ENCODE assay signal across 10 cellular contexts in the genomic region with DNA sequence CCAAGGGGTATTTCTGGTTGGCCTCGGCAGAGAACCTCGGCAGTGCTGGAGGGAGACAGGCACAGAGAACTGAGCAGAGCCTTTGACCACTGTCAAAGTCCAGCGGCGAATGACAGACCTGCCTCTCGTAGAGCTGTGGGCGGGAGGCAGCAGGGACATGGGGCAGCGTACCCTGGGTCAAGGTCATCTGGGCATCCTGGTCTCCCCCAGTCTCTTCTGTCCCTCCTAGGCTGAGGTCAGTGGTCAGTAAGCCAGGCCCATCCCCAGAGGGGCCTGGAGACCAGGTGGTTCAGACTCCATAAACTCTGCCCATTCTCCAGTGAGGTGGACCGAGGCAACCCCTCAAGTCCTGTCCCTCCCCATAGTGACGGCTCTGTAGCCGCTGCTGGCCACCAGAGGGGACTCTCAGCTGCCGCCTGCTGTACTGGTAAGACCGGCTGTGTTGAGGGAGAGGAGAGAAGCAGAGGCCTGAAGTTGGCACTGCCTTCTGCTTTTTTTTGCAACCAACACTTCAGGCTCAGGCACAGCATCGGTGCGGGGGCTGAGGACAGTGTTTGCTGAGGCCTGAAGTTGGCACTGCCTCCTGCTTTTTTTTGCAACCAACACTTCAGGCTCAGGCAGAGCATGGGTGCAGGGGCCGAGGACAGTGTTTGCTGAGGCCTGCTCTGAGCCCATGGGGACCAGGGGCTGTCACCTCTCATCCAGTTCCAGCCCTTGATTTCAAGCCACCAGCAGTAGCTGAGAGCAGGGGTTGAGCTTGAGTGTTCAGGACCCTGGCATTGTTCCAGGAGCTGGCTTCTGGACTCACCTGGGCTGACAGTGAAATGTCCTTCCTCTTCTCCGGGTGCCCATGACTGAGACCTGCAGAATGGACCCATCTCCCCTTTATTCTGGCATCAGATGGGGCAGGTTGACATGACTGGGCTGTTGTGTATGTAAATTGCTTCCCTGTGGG. TPM values are rescaled to one million over a fixed set of nuclear protein-coding genes. Genes with fewer than 3 reads are reported as not detected.
DNase-seq lines count a peak whose midpoint lies in the region; ATAC-seq and TF ChIP-seq lines count a peak whose summit lies in the region.
"Had no signal": no experiment of that assay in that cellular context is flagged by ENCODE, and none has a peak within 500 bp of the region (broad histone marks: within the 10 kb centered on the region; RNA-seq: fewer than 3 reads in every experiment).

A gene with protein sequence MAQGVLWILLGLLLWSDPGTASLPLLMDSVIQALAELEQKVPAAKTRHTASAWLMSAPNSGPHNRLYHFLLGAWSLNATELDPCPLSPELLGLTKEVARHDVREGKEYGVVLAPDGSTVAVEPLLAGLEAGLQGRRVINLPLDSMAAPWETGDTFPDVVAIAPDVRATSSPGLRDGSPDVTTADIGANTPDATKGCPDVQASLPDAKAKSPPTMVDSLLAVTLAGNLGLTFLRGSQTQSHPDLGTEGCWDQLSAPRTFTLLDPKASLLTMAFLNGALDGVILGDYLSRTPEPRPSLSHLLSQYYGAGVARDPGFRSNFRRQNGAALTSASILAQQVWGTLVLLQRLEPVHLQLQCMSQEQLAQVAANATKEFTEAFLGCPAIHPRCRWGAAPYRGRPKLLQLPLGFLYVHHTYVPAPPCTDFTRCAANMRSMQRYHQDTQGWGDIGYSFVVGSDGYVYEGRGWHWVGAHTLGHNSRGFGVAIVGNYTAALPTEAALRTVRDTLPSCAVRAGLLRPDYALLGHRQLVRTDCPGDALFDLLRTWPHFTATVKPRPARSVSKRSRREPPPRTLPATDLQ (minus strand): TSS at position 111 of the 955 bp plus-strand sequence. CDS start 130 bp downstream, outside the sequence.

- H3K36me3 Mint-ChIP-seq in central memory CD8-positive, alpha-beta T cell (ENCODE audit: insufficient read depth): peaks cover 4% of the 10 kb centered on the region
- no peaks in the 10 kb centered on the region for H3K36me3 Mint-ChIP-seq in glutamatergic neuron (ENCODE audit: unreplicated experiment)

- no peaks in the 10 kb centered on the region for H3K27me3 Mint-ChIP-seq in central memory CD8-positive, alpha-beta T cell
- H3K27me3 Mint-ChIP-seq in glutamatergic neuron (ENCODE audit: unreplicated experiment): peaks cover 8% of the 10 kb centered on the region

- TF ChIP-seq CTCF in LNCaP clone FGC (IDR thresholded peaks at IDR 0.05; ENCODE audit: control insufficient read depth, extremely low read depth, insufficient read depth) (peak; percentile 66), glutamatergic neuron (IDR thresholded peaks at IDR 0.05; ENCODE audit: partially characterized antibody, unreplicated experiment) (no peak)

- peak within 1 kb of the TSS; percentile 17 for H3K4me3 Mint-ChIP-seq in central memory CD8-positive, alpha-beta T cell
- no peak within 1 kb of the TSS for H3K4me3 Mint-ChIP-seq in glutamatergic neuron (ENCODE audit: unreplicated experiment)

- DNase-seq in DMS79 treated with DMSO at 0.1 percent for 48 hours (lab: John Stamatoyannopoulos, UW) (peak; percentile 47), LNCaP clone FGC (ENCODE audit: low read depth) (peak; percentile 77), occipital lobe (lab: John Stamatoyannopoulos, UW) (peak; percentile 68), glutamatergic neuron (no peak)
- DNase-seq in central memory CD8-positive, alpha-beta T cell (ENCODE audit: low spot score in 2 of 2): no peak
- no peak for DNase-seq in stimulated activated CD4-positive, alpha-beta T cell treated with anti-CD3 and anti-CD28 coated beads, Interleukin-4, amount 100 ng/mL, for 4 hours

- no peak within 1 kb of the TSS for H3K4me3 ChIP-seq in LNCaP clone FGC (ENCODE audit: low read depth, low read length)
- H3K4me3 ChIP-seq: cardiac muscle cell had no signal

- ATAC-seq in central memory CD8-positive, alpha-beta T cell (replicated peaks; ENCODE audit: extremely low read depth, poor library complexity, severe bottlenecking): no peak
- ATAC-seq in HG03342 (IDR thresholded peaks at IDR 0.05; ENCODE audit: unreplicated experiment) (no peak), HG02970 (IDR thresholded peaks at IDR 0.05; ENCODE audit: low FRiP score, unreplicated experiment) (no peak)

- peak within 1 kb of the TSS; percentile 13 for H3K27ac Mint-ChIP-seq in central memory CD8-positive, alpha-beta T cell (ENCODE audit: low read depth)
- H3K27ac Mint-ChIP-seq in glutamatergic neuron (ENCODE audit: unreplicated experiment): no peak within 1 kb of the TSS

- H3K9me3 Mint-ChIP-seq in central memory CD8-positive, alpha-beta T cell: no peaks in the 10 kb centered on the region
- H3K9me3 Mint-ChIP-seq in glutamatergic neuron (ENCODE audit: unreplicated experiment): no peaks in the 10 kb centered on the region

- peaks cover 17% of the 10 kb centered on the region for H3K4me1 Mint-ChIP-seq in central memory CD8-positive, alpha-beta T cell
- no peaks in the 10 kb centered on the region for H3K4me1 Mint-ChIP-seq in glutamatergic neuron (ENCODE audit: low read depth, unreplicated experiment)

RNA-seq across cellular contexts. Expression of the gene that starts here (rescaled TPM):
- total RNA-seq in occipital lobe (not detected), glutamatergic neuron (ENCODE audit: unreplicated experiment) (not detected)
- total RNA-seq: cardiac muscle cell, kidney epithelial cell had no signal

Comparison
In these comparisons a context has a peak if more than half of its experiments do, and no peak if none do; other contexts are left out.
1. Peak in DNase-seq in occipital lobe; RNA of the gene not detected or under 1 TPM.
2. DNase-seq: peak in DMS79 treated with DMSO at 0.1 percent for 48 hours (single experiment) and LNCaP clone FGC (single experiment); none in central memory CD8-positive, alpha-beta T cell (0 of 2), glutamatergic neuron (single experiment) and stimulated activated CD4-positive, alpha-beta T cell treated with anti-CD3 and anti-CD28 coated beads, Interleukin-4, amount 100 ng/mL, for 4 hours (0 of 2).